26 cellular contexts compared by ENCODE assay signal in genomic region chr1:2438038-2438437, GRCh38. TPM values are rescaled to one million over a fixed set of nuclear protein-coding genes. Genes with fewer than 3 reads are reported as not detected.
DNase-seq lines count a peak whose midpoint lies in the region; ATAC-seq and TF ChIP-seq lines count a peak whose summit lies in the region.
"Had no signal": no experiment of that assay in that cellular context is flagged by ENCODE, and none has a peak within 500 bp of the region (broad histone marks: within the 10 kb centered on the region; RNA-seq: fewer than 3 reads in every experiment).

No MANE protein-coding gene starts in this region.

- in situ Hi-C loops in G401 (cut with HindIII; ENCODE audit: low sequenced_read_pairs) = no loop called here

- H3K4me3 ChIP-seq in mucosa of descending colon = no peak overlapping the region
- H3K4me3 ChIP-seq: GM23338, pancreas, right atrium auricular region, spleen, thoracic aorta had no signal

- intact Hi-C loops in mucosa of descending colon (cut with DNase I, micrococcal nuclease) = no loop called here

- no peak for TF ChIP-seq CTCF in mucosa of descending colon (IDR thresholded peaks at IDR 0.05)

- peak; percentile 35 for DNase-seq in COLO668 (lab: John Stamatoyannopoulos, UW; ENCODE audit: unreplicated experiment)
- peak; percentile 88 for DNase-seq in G401 (ENCODE audit: low spot score)
- DNase-seq in NCI-H69 (lab: John Stamatoyannopoulos, UW) = peak; percentile 32
- DNase-seq in mucosa of descending colon = peak; percentile 64 to 74 (median 69)
- no peak for DNase-seq in NCI-H1436 (lab: John Stamatoyannopoulos, UW)
- DNase-seq: activated CD4-positive, alpha-beta T cell treated with anti-CD3 and anti-CD28 coated beads, Interleukin-2, amount 50 U/mL, for 1 hour; aorta; CD4-positive, alpha-beta memory T cell; islet precursor cell; Karpas-422; NCI-H1048; NCI-H2107; NCI-H748 treated with DMSO at 0.1 percent for 48 hours; nephron progenitor cell; pancreas; spleen; stimulated activated CD4-positive, alpha-beta T cell treated with anti-CD3 and anti-CD28 coated beads, Interleukin-2, amount 100 ng/mL, for 48 hours; stimulated activated naive B cell treated with anti-CD40 and anti-IgM and Interleukin-4, amounts not matched to agents 10 μg/mL and 1 μg/mL and 100 μg/mL, for 72 hours; WERI-Rb-1 had no signal

- ATAC-seq in mucosa of descending colon (peak; percentile 89), GM19023 (IDR thresholded peaks at IDR 0.05; ENCODE audit: unreplicated experiment) (no peak), HG03095 (IDR thresholded peaks at IDR 0.05; ENCODE audit: unreplicated experiment) (no peak)
- ATAC-seq: activated naive CD4-positive, alpha-beta T cell treated with anti-CD3 and anti-CD28 coated beads, Interleukin-2, amount 50 U/mL, for 72 hours; GM23338; pancreas; Right ventricle myocardium inferior; stimulated activated naive B cell treated with anti-CD40 and anti-IgM and Interleukin-4, amounts not matched to agents 10 μg/mL and 1 μg/mL and 100 μg/mL, for 72 hours had no signal

- H3K36me3 ChIP-seq in mucosa of descending colon (ENCODE audit: low read depth) = no peaks in the 10 kb centered on the region
- H3K36me3 ChIP-seq: pancreas, right atrium auricular region, spleen, thoracic aorta, WERI-Rb-1 had no signal

- no peaks in the 10 kb centered on the region for H3K4me1 ChIP-seq in mucosa of descending colon (ENCODE audit: low read depth)
- H3K4me1 ChIP-seq: pancreas, right atrium auricular region had no signal

- H3K9me3 ChIP-seq in mucosa of descending colon = no peaks in the 10 kb centered on the region
- H3K9me3 ChIP-seq: pancreas, right atrium auricular region, spleen, thoracic aorta had no signal

RNA-seq across cellular contexts. Expression of gene PEX10, which starts 25.7 kb away (rescaled TPM):
- 84.2 and 96.0 TPM in 2 replicates for total RNA-seq in G401 (2014; rRNA removed; shearing (Covaris generic))
- total RNA-seq in mucosa of descending colon = 10 to 100 TPM; 13.4 to 20.4 (median 18.4) TPM

RNA-seq across cellular contexts. Expression of gene PLCH2, which starts 38.1 kb away (rescaled TPM):
- 0.06 and 0.20 TPM in 2 replicates for total RNA-seq in G401 (2014; rRNA removed; shearing (Covaris generic))
- 1 to 10 TPM; 1.2 to 6.8 (median 1.9) TPM for total RNA-seq in mucosa of descending colon

RNA-seq across cellular contexts. Expression of gene RER1, which starts 46.4 kb away (rescaled TPM):
- total RNA-seq in G401 (2014; rRNA removed; shearing (Covaris generic)) = 43.3 and 56.2 TPM in 2 replicates
- total RNA-seq in mucosa of descending colon = 100 to 1,000 TPM; 151 to 217 (median 193) TPM

RNA-seq across cellular contexts. Expression of gene MORN1, which starts 46.7 kb away (rescaled TPM):
- 8.9 and 29.1 TPM in 2 replicates for total RNA-seq in G401 (2014; rRNA removed; shearing (Covaris generic))
- total RNA-seq in mucosa of descending colon = 10 to 100 TPM; 13.1 to 17.4 (median 13.4) TPM
